In the genomic region with DNA sequence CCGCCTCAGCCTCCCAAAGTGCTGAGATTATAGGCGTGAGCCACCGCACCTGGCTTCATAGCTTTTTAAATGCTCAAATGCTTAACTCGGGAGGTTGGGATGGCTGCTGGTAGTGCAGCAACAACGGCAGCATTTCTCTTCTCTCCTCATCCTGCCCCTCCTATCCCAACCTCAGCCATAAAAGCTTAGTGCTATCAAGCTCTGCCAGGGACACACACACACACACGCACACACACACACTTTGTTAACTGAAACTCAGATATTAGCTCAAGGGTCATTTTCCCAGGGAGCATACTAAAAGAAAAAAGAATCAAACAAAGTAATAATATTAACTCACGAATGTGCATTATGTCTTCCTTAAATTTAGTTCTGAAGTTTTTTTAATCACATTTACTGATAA, we compare ENCODE assay signal across 33 cellular contexts.
"Had no signal": no experiment of that assay in that cellular context is flagged by ENCODE, and none has a peak within 500 bp of the region (broad histone marks: within the 10 kb centered on the region; RNA-seq: fewer than 3 reads in every experiment).

No MANE protein-coding gene starts in this region.

- H3K36me3 ChIP-seq: brain microvascular endothelial cell, esophagus squamous epithelium had no signal

- H3K27ac ChIP-seq: brain microvascular endothelial cell, epithelial cell of prostate, esophagus squamous epithelium, VCaP had no signal

- DNase-seq: activated CD4-positive, alpha-beta T cell treated with anti-CD3 and anti-CD28 coated beads for 1 hour; activated CD4-positive, alpha-beta T cell treated with anti-CD3 and anti-CD28 coated beads for 4 hours; activated CD4-positive, alpha-beta T cell treated with anti-CD3 and anti-CD28 coated beads, Interleukin-2, amount 50 U/mL, for 1 hour; activated CD4-positive, alpha-beta T cell treated with anti-CD3 and anti-CD28 coated beads, Interleukin-2, amount 50 U/mL, for 48 hours; activated CD8-positive, alpha-beta memory T cell treated with anti-CD3 and anti-CD28 coated beads for 24 hours; activated CD8-positive, alpha-beta T cell treated with anti-CD3 and anti-CD28 coated beads for 36 hours; activated effector memory CD4-positive, alpha-beta T cell treated with Interleukin-2 at 50 U/mL for 16 hours; activated gamma-delta T cell treated with Interleukin-2 at 50 U/mL for 16 hours; activated naive CD4-positive, alpha-beta T cell treated with anti-CD3 and anti-CD28 coated beads, Interleukin-2, amount 50 U/mL, for 16 hours; activated naive CD4-positive, alpha-beta T cell treated with Interleukin-2 at 50 U/mL for 16 hours; activated T-cell treated with anti-CD3 and anti-CD28 coated beads, Interleukin-2, amount 50 U/mL, for 4 hours; amniotic stem cell; anterior cingulate cortex; brain microvascular endothelial cell; cortex of kidney; dermis blood vessel endothelial cell; effector CD4-positive, alpha-beta T cell; effector memory CD8-positive, alpha-beta T cell; esophagus squamous epithelium; head of caudate nucleus; T-helper 1 cell; T-helper 17 cell; T1000 had no signal

- FAIRE-seq: astrocyte, endothelial cell of umbilical vein, frontal cortex had no signal

- H3K4me3 Mint-ChIP-seq: activated CD8-positive, alpha-beta T cell treated with anti-CD3 and anti-CD28 coated beads for 36 hours; activated naive CD8-positive, alpha-beta T cell; activated T-cell treated with anti-CD3 and anti-CD28 coated beads, Interleukin-2, amount 50 U/mL, for 4 hours; activated T-helper 17 cell treated with anti-CD3 and anti-CD28 coated beads, Interleukin-2, amount 50 U/mL, for 72 hours; central memory CD8-positive, alpha-beta T cell; effector memory CD8-positive, alpha-beta T cell; T-helper 17 cell; T-helper 2 cell treated with Interferon-gamma antibody and Interleukin-4, amounts not matched to agents 5 μg/mL and 100 μg/mL, for 36 hours; WTC11 had no signal

- H3K9me3 ChIP-seq: esophagus squamous epithelium had no signal

- ATAC-seq: activated CD8-positive, alpha-beta T cell treated with anti-CD3 and anti-CD28 coated beads for 36 hours; activated T-cell treated with anti-CD3 and anti-CD28 coated beads, Interleukin-2, amount 50 U/mL, for 4 hours; activated T-helper 17 cell treated with anti-CD3 and anti-CD28 coated beads, Interleukin-2, amount 50 U/mL, for 72 hours; effector memory CD8-positive, alpha-beta T cell; T-helper 17 cell; WTC11 had no signal

- H3K9me3 Mint-ChIP-seq: activated CD8-positive, alpha-beta T cell treated with anti-CD3 and anti-CD28 coated beads for 36 hours; activated T-cell treated with anti-CD3 and anti-CD28 coated beads, Interleukin-2, amount 50 U/mL, for 4 hours; activated T-helper 17 cell treated with anti-CD3 and anti-CD28 coated beads, Interleukin-2, amount 50 U/mL, for 72 hours; central memory CD8-positive, alpha-beta T cell; effector memory CD8-positive, alpha-beta T cell; T-helper 2 cell treated with Interferon-gamma antibody and Interleukin-4, amounts not matched to agents 5 μg/mL and 100 μg/mL, for 36 hours; WTC11 had no signal

- H3K4me3 ChIP-seq: esophagus squamous epithelium had no signal

- H3K27ac Mint-ChIP-seq: activated CD8-positive, alpha-beta T cell treated with anti-CD3 and anti-CD28 coated beads for 36 hours; activated naive CD8-positive, alpha-beta T cell; activated T-helper 17 cell treated with anti-CD3 and anti-CD28 coated beads, Interleukin-2, amount 50 U/mL, for 72 hours; effector memory CD8-positive, alpha-beta T cell; T-helper 17 cell; T-helper 2 cell treated with Interferon-gamma antibody and Interleukin-4, amounts not matched to agents 5 μg/mL and 100 μg/mL, for 36 hours; WTC11 had no signal

- H3K27me3 ChIP-seq: brain microvascular endothelial cell, esophagus squamous epithelium had no signal

- H3K4me1 Mint-ChIP-seq: activated T-helper 17 cell treated with anti-CD3 and anti-CD28 coated beads, Interleukin-2, amount 50 U/mL, for 72 hours; central memory CD8-positive, alpha-beta T cell; T-helper 17 cell had no signal

- H3K36me3 Mint-ChIP-seq: activated naive CD8-positive, alpha-beta T cell; WTC11 had no signal

- H3K4me1 ChIP-seq: esophagus squamous epithelium had no signal
